In genomic region chr11:68583047-68583446, GRCh38 we compare ENCODE assay signal across 11 cellular contexts.
DNase-seq lines count a peak whose midpoint lies in the region; ATAC-seq and TF ChIP-seq lines count a peak whose summit lies in the region.
"Had no signal": no experiment of that assay in that cellular context is flagged by ENCODE, and none has a peak within 500 bp of the region (broad histone marks: within the 10 kb centered on the region; RNA-seq: fewer than 3 reads in every experiment).

No MANE protein-coding gene starts in this region.

- H3K79me2 ChIP-seq in PC-3 (ENCODE audit: low read length) (peaks cover 12% of the 10 kb centered on the region; the same call in 1 of the 2 replicates), osteoblast (ENCODE audit: insufficient read depth, low read length) (peaks cover 26% of the 10 kb centered on the region)

- POLR2A ChIA-PET in PC-3 (lab: Charles Lee; ENCODE audit: unreplicated experiment), result interaction anchor here (0.6 kb wide), 1 partner anchor 110 kb away, joined by 3 read pairs; no protein-coding TSS in a partner anchor

- H3K4me2 ChIP-seq in PC-3 (ENCODE audit: low read length), result no peak overlapping the region
- H3K4me2 ChIP-seq in osteoblast (ENCODE audit: insufficient read depth, low read length), result peak overlapping the region; percentile 64

- CTCF ChIA-PET in PC-3 (lab: Charles Lee), result no interaction called here

- DNase-seq in COLO829 (ENCODE audit: low spot score), result peak; percentile 55
- peak; percentile 21 for DNase-seq in PC-3
- DNase-seq in epithelial cell of prostate (ENCODE audit: low read depth, low spot score), result no peak
- peak; percentile 89 for DNase-seq in osteoblast (ENCODE audit: insufficient read length, low spot score, missing footprints)
- DNase-seq in activated CD4-positive, alpha-beta T cell treated with anti-CD3 and anti-CD28 coated beads for 48 hours, result no peak
- DNase-seq: DND-41, naive B cell, NCI-H2107 had no signal

- H3K4me1 ChIP-seq in PC-3 (ENCODE audit: insufficient read depth, low read length) (peaks cover 20% of the 10 kb centered on the region), osteoblast (ENCODE audit: insufficient read depth, low read length) (peaks cover 22% of the 10 kb centered on the region)

- peaks cover 24% of the 10 kb centered on the region for H3K4me1 Mint-ChIP-seq in activated T-helper 17 cell treated with anti-CD3 and anti-CD28 coated beads, Interleukin-2, amount 50 U/mL, for 72 hours

- H3K4me3 Mint-ChIP-seq in activated T-helper 17 cell treated with anti-CD3 and anti-CD28 coated beads, Interleukin-2, amount 50 U/mL, for 72 hours, result no peak overlapping the region
- H3K4me3 Mint-ChIP-seq: naive B cell had no signal

- intact Hi-C loops in PC-3 (cut with micrococcal nuclease), result no loop called here

- BruUV-seq in PC-3 (replicated peaks; lab: Mats Ljungman, UMichigan), result no TSS peak

- ATAC-seq in PC-3, result no peak
- no peak for ATAC-seq in activated T-helper 17 cell treated with anti-CD3 and anti-CD28 coated beads, Interleukin-2, amount 50 U/mL, for 72 hours (replicated peaks)
- no peak for ATAC-seq in HG03571 (IDR thresholded peaks at IDR 0.05; ENCODE audit: unreplicated experiment)
- ATAC-seq in HG03175 (IDR thresholded peaks at IDR 0.05; ENCODE audit: unreplicated experiment), result no peak

- H3K27me3 ChIP-seq in PC-3 (ENCODE audit: low read length) (no peaks in the 10 kb centered on the region), osteoblast (ENCODE audit: insufficient read depth, low read length) (no peaks in the 10 kb centered on the region)

- no peaks in the 10 kb centered on the region for H3K9me3 Mint-ChIP-seq in activated T-helper 17 cell treated with anti-CD3 and anti-CD28 coated beads, Interleukin-2, amount 50 U/mL, for 72 hours
- H3K9me3 Mint-ChIP-seq: naive B cell had no signal

- TF ChIP-seq CTCF in PC-3 (conservative IDR thresholded peaks at IDR 0.05; ENCODE audit: low read depth, low read length) (no peak), osteoblast (IDR thresholded peaks at IDR 0.05; ENCODE audit: extremely low read depth, low read depth, low read length) (no peak)

- H3K27me3 Mint-ChIP-seq in activated T-helper 17 cell treated with anti-CD3 and anti-CD28 coated beads, Interleukin-2, amount 50 U/mL, for 72 hours, result no peaks in the 10 kb centered on the region
- H3K27me3 Mint-ChIP-seq: naive B cell had no signal

- H2AFZ ChIP-seq in PC-3 (ENCODE audit: low read length), result no peak overlapping the region
- no peak overlapping the region for H2AFZ ChIP-seq in osteoblast (ENCODE audit: low read length)

- H3K4me3 ChIP-seq in PC-3 (ENCODE audit: low read length) (no peak overlapping the region), osteoblast (ENCODE audit: insufficient read depth, low read length) (no peak overlapping the region)

- H3K27ac ChIP-seq in PC-3 (ENCODE audit: low read length) (no peak overlapping the region), epithelial cell of prostate (peak overlapping the region; percentile 29), osteoblast (ENCODE audit: low read depth, low read length) (peak overlapping the region; percentile 79)

- H3K36me3 ChIP-seq in PC-3 (ENCODE audit: low read depth, low read length), result peaks cover 75% of the 10 kb centered on the region
- H3K36me3 ChIP-seq in osteoblast (ENCODE audit: insufficient read depth, low read length), result peaks cover 47% of the 10 kb centered on the region

- no peaks in the 10 kb centered on the region for H3K9me2 ChIP-seq in PC-3 (replicated peaks; ENCODE audit: low read length)

- H4K20me1 ChIP-seq in PC-3 (ENCODE audit: low read length), result peaks cover 52% of the 10 kb centered on the region
- peaks cover 7% of the 10 kb centered on the region for H4K20me1 ChIP-seq in osteoblast (ENCODE audit: insufficient read depth, low read length)

- H3K9ac ChIP-seq in PC-3 (ENCODE audit: low read length), result no peak overlapping the region

- peaks cover 100% of the 10 kb centered on the region for H3K36me3 Mint-ChIP-seq in activated T-helper 17 cell treated with anti-CD3 and anti-CD28 coated beads, Interleukin-2, amount 50 U/mL, for 72 hours (ENCODE audit: low read depth)

- H3F3A ChIP-seq in PC-3 (ENCODE audit: low read length, unreplicated experiment), result peaks cover 9% of the 10 kb centered on the region

- H3K9me3 ChIP-seq in PC-3 (ENCODE audit: low read length), result no peaks in the 10 kb centered on the region
- no peaks in the 10 kb centered on the region for H3K9me3 ChIP-seq in osteoblast (ENCODE audit: low read depth, low read length)

- no peak overlapping the region for H3K27ac Mint-ChIP-seq in activated T-helper 17 cell treated with anti-CD3 and anti-CD28 coated beads, Interleukin-2, amount 50 U/mL, for 72 hours

Comparison
In these comparisons a context has a peak if more than half of its experiments do, and no peak if none do; other contexts are left out.
1. DNase-seq: peak in COLO829 (single experiment), PC-3 (single experiment) and osteoblast (single experiment); none in epithelial cell of prostate (single experiment) and activated CD4-positive, alpha-beta T cell treated with anti-CD3 and anti-CD28 coated beads for 48 hours (single experiment).